20 cellular contexts compared by ENCODE assay signal in genomic region chr5:133391349-133392136, GRCh38.
"Had no signal": no experiment of that assay in that cellular context is flagged by ENCODE, and none has a peak within 500 bp of the region (broad histone marks: within the 10 kb centered on the region; RNA-seq: fewer than 3 reads in every experiment).

No MANE protein-coding gene starts in this region.

- H3K9me3 Mint-ChIP-seq: activated CD4-positive, alpha-beta memory T cell treated with anti-CD3 and anti-CD28 coated beads for 36 hours; activated naive CD4-positive, alpha-beta T cell treated with anti-CD3 and anti-CD28 coated beads for 36 hours; activated T-helper 17 cell treated with anti-CD3 and anti-CD28 coated beads, Interleukin-2, amount 50 U/mL, for 72 hours; dendritic cell treated with granulocyte-macrophage colony-stimulating factor and Interleukin-4, amounts not matched to agents 40 ng/mL and 50 ng/mL, for 4 days; natural killer cell treated with Interleukin-12 subunit alpha and Interleukin-12 subunit beta and Interleukin-15 and Interleukin-18, amount 100 ng/mL, for 72 hours; T-cell had no signal

- H3K27ac Mint-ChIP-seq: activated CD4-positive, alpha-beta memory T cell treated with anti-CD3 and anti-CD28 coated beads for 36 hours; activated naive CD4-positive, alpha-beta T cell treated with anti-CD3 and anti-CD28 coated beads for 36 hours; activated naive CD8-positive, alpha-beta T cell treated with anti-CD3 and anti-CD28 coated beads, Interleukin-2, amount 50 U/mL, for 24 hours; activated T-helper 17 cell treated with anti-CD3 and anti-CD28 coated beads, Interleukin-2, amount 50 U/mL, for 72 hours; dendritic cell treated with granulocyte-macrophage colony-stimulating factor and Interleukin-4, amounts not matched to agents 40 ng/mL and 50 ng/mL, for 4 days; natural killer cell treated with Interleukin-12 subunit alpha and Interleukin-12 subunit beta and Interleukin-15 and Interleukin-18, amount 100 ng/mL, for 72 hours; stimulated activated memory B cell treated with anti-CD40 and anti-IgM and Interleukin-4, amounts not matched to agents 10 μg/mL and 1 μg/mL and 100 μg/mL, for 72 hours; T-cell had no signal

- H3K36me3 Mint-ChIP-seq: activated CD4-positive, alpha-beta memory T cell treated with anti-CD3 and anti-CD28 coated beads for 36 hours; natural killer cell treated with Interleukin-12 subunit alpha and Interleukin-12 subunit beta and Interleukin-15 and Interleukin-18, amount 100 ng/mL, for 72 hours; T-cell had no signal

- H3K27ac ChIP-seq: gastroesophageal sphincter, left lung, sigmoid colon, SK-N-MC, tibial nerve had no signal

- H3K4me3 Mint-ChIP-seq: activated CD4-positive, alpha-beta memory T cell treated with anti-CD3 and anti-CD28 coated beads for 36 hours; activated naive CD4-positive, alpha-beta T cell treated with anti-CD3 and anti-CD28 coated beads for 36 hours; activated naive CD8-positive, alpha-beta T cell treated with anti-CD3 and anti-CD28 coated beads, Interleukin-2, amount 50 U/mL, for 24 hours; activated T-helper 17 cell treated with anti-CD3 and anti-CD28 coated beads, Interleukin-2, amount 50 U/mL, for 72 hours; dendritic cell treated with granulocyte-macrophage colony-stimulating factor and Interleukin-4, amounts not matched to agents 40 ng/mL and 50 ng/mL, for 4 days; natural killer cell treated with Interleukin-12 subunit alpha and Interleukin-12 subunit beta and Interleukin-15 and Interleukin-18, amount 100 ng/mL, for 72 hours; stimulated activated memory B cell treated with anti-CD40 and anti-IgM and Interleukin-4, amounts not matched to agents 10 μg/mL and 1 μg/mL and 100 μg/mL, for 72 hours; T-cell had no signal

- DNase-seq: activated CD4-positive, alpha-beta memory T cell treated with anti-CD3 and anti-CD28 coated beads for 36 hours; activated CD4-positive, alpha-beta T cell treated with anti-CD3 and anti-CD28 coated beads for 1 hour; activated naive CD4-positive, alpha-beta T cell treated with anti-CD3 and anti-CD28 coated beads for 36 hours; activated naive CD8-positive, alpha-beta T cell treated with anti-CD3 and anti-CD28 coated beads, Interleukin-2, amount 50 U/mL, for 24 hours; aorta; cerebellar nuclear complex; left lung; mesenchymal stem cell; occipital lobe; stimulated activated CD4-positive, alpha-beta T cell treated with anti-CD3 and anti-CD28 coated beads, Interleukin-1b, Interleukin-23, amount 100 ng/mL, for 48 hours; T-cell; T1000 had no signal

- H3K4me3 ChIP-seq: gastroesophageal sphincter, left lung, sigmoid colon, SK-N-MC, tibial nerve had no signal

- H3K4me1 ChIP-seq: gastroesophageal sphincter, left lung, sigmoid colon had no signal

- H3K27me3 ChIP-seq: sigmoid colon, tibial nerve had no signal

- H3K36me3 ChIP-seq: gastroesophageal sphincter, left lung, sigmoid colon, tibial nerve had no signal

- H3K27me3 Mint-ChIP-seq: dendritic cell treated with granulocyte-macrophage colony-stimulating factor and Interleukin-4, amounts not matched to agents 40 ng/mL and 50 ng/mL, for 4 days had no signal

- ATAC-seq: activated naive CD8-positive, alpha-beta T cell treated with anti-CD3 and anti-CD28 coated beads, Interleukin-2, amount 50 U/mL, for 24 hours; activated T-helper 17 cell treated with anti-CD3 and anti-CD28 coated beads, Interleukin-2, amount 50 U/mL, for 72 hours; gastroesophageal sphincter; left lung; natural killer cell treated with Interleukin-12 subunit alpha and Interleukin-12 subunit beta and Interleukin-15 and Interleukin-18, amount 100 ng/mL, for 72 hours; stimulated activated memory B cell treated with anti-CD40 and anti-IgM and Interleukin-4, amounts not matched to agents 10 μg/mL and 1 μg/mL and 100 μg/mL, for 72 hours; T-cell had no signal

- H3K9me3 ChIP-seq: gastroesophageal sphincter, left lung, sigmoid colon, tibial nerve had no signal
